Comparison of ENCODE assay signal across 1 cellular context in the genomic region with DNA sequence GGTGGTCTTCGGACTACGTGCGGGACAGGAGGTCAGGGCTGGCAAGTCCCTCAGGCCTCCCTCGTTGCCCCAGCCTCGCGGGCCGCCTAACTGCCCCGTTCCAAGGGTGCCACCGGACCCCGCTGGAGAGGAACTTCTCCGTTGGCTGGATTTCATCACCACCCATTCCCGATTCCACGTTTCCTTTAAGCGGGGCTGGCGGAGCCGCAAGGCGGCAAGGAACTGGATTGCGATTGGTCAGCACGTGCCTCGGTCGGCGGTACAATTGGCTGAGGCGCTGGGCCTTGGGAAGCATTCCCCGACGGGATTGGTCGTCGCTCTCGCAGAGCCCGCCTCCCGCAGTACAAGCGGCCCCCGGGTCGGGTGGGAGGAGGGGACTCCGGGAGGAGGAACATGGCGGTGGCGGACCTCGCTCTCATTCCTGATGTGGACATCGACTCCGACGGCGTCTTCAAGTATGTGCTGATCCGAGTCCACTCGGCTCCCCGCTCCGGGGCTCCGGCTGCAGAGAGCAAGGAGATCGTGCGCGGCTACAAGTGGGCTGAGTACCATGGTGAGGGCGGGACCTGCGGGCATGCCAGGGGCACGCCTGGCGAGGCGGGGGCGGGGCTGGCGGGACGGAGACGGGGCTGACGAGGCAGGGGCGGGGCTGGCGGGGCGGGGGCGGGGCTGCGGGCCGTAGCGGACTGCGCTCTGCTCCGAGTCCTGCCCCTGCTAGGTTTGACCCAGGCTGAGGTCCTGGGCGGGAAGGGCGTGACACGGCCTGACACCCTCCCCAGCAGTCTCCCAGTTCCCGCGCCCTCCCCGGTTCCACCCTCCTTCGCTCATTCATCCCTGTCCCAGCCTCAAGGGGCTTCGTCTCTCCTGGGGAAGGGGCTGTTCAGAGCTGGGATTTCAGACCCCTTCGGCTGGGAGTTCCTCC.
TF ChIP-seq lines count a peak whose summit lies in the region.

A gene (plus strand): TSS at position 372 of the 922 bp plus-strand sequence. CDS start 22 bp downstream, at position 394.

TF ChIP-seq in GM12878, 131 proteins besides CTCF, POLR2A, EP300 and RAD21 (continued from another document):
- TF ChIP-seq, protein P1, sequence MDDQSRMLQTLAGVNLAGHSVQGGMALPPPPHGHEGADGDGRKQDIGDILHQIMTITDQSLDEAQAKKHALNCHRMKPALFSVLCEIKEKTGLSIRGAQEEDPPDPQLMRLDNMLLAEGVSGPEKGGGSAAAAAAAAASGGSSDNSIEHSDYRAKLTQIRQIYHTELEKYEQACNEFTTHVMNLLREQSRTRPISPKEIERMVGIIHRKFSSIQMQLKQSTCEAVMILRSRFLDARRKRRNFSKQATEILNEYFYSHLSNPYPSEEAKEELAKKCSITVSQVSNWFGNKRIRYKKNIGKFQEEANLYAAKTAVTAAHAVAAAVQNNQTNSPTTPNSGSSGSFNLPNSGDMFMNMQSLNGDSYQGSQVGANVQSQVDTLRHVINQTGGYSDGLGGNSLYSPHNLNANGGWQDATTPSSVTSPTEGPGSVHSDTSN (IDR thresholded peaks at IDR 0.05; ENCODE audit: insufficient replicate concordance, low read depth, low read length): peak; percentile 7
- TF ChIP-seq, protein P2, sequence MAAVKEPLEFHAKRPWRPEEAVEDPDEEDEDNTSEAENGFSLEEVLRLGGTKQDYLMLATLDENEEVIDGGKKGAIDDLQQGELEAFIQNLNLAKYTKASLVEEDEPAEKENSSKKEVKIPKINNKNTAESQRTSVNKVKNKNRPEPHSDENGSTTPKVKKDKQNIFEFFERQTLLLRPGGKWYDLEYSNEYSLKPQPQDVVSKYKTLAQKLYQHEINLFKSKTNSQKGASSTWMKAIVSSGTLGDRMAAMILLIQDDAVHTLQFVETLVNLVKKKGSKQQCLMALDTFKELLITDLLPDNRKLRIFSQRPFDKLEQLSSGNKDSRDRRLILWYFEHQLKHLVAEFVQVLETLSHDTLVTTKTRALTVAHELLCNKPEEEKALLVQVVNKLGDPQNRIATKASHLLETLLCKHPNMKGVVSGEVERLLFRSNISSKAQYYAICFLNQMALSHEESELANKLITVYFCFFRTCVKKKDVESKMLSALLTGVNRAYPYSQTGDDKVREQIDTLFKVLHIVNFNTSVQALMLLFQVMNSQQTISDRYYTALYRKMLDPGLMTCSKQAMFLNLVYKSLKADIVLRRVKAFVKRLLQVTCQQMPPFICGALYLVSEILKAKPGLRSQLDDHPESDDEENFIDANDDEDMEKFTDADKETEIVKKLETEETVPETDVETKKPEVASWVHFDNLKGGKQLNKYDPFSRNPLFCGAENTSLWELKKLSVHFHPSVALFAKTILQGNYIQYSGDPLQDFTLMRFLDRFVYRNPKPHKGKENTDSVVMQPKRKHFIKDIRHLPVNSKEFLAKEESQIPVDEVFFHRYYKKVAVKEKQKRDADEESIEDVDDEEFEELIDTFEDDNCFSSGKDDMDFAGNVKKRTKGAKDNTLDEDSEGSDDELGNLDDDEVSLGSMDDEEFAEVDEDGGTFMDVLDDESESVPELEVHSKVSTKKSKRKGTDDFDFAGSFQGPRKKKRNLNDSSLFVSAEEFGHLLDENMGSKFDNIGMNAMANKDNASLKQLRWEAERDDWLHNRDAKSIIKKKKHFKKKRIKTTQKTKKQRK (IDR thresholded peaks at IDR 0.05; ENCODE audit: low read depth, low read length): peak; percentile 32; the same call in 1 of the 2 replicates
- TF ChIP-seq IKZF1 (conservative IDR thresholded peaks at IDR 0.05) (peak; percentile 85), FOXK2 (IDR thresholded peaks at IDR 0.05) (no peak)
